21 cellular contexts compared by ENCODE assay signal in the genomic region with DNA sequence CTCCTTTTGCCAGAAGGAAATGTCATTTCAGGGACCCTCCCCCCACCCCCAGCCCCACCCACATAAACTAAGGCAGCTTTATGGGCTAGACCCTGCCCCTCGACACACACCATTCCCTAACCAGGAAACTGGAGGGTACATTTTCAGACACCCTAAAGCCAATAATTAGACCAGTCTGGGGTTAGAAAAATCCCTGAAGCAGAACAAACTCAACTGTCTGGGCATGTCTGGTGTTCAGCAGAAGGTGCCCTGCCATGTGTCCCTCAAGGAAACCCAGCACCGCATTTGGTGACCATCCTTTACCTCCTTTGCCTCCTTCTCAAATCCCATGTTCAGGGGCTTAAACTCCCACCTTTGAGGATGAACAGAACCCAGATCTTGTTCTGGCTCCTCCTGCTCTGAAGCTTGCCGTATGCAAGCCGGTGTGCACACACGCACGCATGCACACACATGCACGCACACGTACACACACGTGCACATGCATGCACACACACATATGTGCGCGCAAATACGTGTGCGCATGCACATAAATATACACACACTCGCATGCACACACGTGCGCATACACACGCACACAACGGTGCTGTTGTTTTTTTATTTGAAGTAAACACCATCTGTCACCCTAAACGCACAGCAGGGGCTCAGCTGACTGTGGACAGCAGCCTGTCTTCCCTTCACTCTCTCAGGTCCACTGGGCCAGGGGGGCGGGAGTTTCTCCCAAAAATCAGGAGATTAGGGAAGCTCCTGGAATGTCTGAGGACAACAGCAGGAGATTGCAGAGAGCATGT.
A peak's percentile ranks its signal among the peaks of the same experiment; 100 is the strongest.
DNase-seq lines count a peak whose midpoint lies in the region; ATAC-seq, FAIRE-seq and TF ChIP-seq lines count a peak whose summit lies in the region.
"Had no signal": no experiment of that assay in that cellular context is flagged by ENCODE, and none has a peak within 500 bp of the region (broad histone marks: within the 10 kb centered on the region; RNA-seq: fewer than 3 reads in every experiment).

No MANE protein-coding gene starts in this region.

- no peaks in the 10 kb centered on the region for H4K20me1 ChIP-seq in HepG2 (ENCODE audit: insufficient read depth, low read length)

- H3K79me2 ChIP-seq in HepG2 (ENCODE audit: insufficient read depth, low read length), result no peaks in the 10 kb centered on the region

- H3K4me1 ChIP-seq in HEK293 (ENCODE audit: control insufficient read depth, insufficient read depth, low read length), result peaks cover 2% of the 10 kb centered on the region; the same call in 1 of the 2 replicates
- no peaks in the 10 kb centered on the region for H3K4me1 ChIP-seq in HepG2 (ENCODE audit: insufficient read depth, low read length)
- H3K4me1 ChIP-seq: pancreas had no signal

- H3K36me3 ChIP-seq in HEK293 (ENCODE audit: control insufficient read depth in 2 of 2, insufficient read depth in 1 of 2, low read length in 2 of 2) (no peaks in the 10 kb centered on the region), HepG2 (replicated peaks in 1 of 2; ENCODE audit: control insufficient read depth in 1 of 2, insufficient read depth in 2 of 2, low read length in 2 of 2) (no peaks in the 10 kb centered on the region)
- H3K36me3 ChIP-seq: ascending aorta; BLaER1 treated with 17β-estradiol and CSF1 and Interleukin-3, amounts not matched to agents 10 nM and 100 nM; esophagus muscularis mucosa; gastrocnemius medialis; pancreas; vagina had no signal

- BruUV-seq in HepG2 (replicated peaks; lab: Mats Ljungman, UMichigan), result no TSS peak

- intact Hi-C loops in HepG2 (cut with micrococcal nuclease; ENCODE audit: unreplicated experiment), result no loop called here

- 56% methylated on average over 20 of the region's 20 CpGs for WGBS in HepG2 (ENCODE audit: low lambda C conversion rate)

- ATAC-seq in HepG2, result no peak
- no peak for ATAC-seq in omental fat pad (ENCODE audit: low FRiP score)
- ATAC-seq: gastrocnemius medialis, sciatic nerve had no signal

- no peak for FAIRE-seq in HepG2 (lab: Jason Lieb, UNC)
- FAIRE-seq: keratinocyte, pancreas had no signal

- no peak for TF ChIP-seq CTCF in HEK293 (tag by site-specific recombination; IDR thresholded peaks at IDR 0.05)
- no peak for TF ChIP-seq CTCF in HepG2 (CRISPR knock-in tag; IDR thresholded peaks at IDR 0.05)
- TF ChIP-seq CTCF in omental fat pad (IDR thresholded peaks at IDR 0.05), result no peak

- no peak overlapping the region for H3K4me2 ChIP-seq in HepG2 (ENCODE audit: low read depth, low read length)

- TF ChIP-seq EP300 in HepG2 (IDR thresholded peaks at IDR 0.05; ENCODE audit: low read depth in 2 of 2, low read length in 2 of 2) (no peak), HepG2 (CRISPR knock-in tag; IDR thresholded peaks at IDR 0.05; ENCODE audit: borderline replicate concordance) (no peak)

- TF ChIP-seq RAD21 in HepG2 (CRISPR knock-in tag; IDR thresholded peaks at IDR 0.05), result no peak

- H3K27ac ChIP-seq in HEK293 (ENCODE audit: extremely low read depth, low read depth, low read length), result no peak overlapping the region
- H3K27ac ChIP-seq in angular gyrus (ENCODE audit: low read depth, low read length), result peak overlapping the region; percentile 15
- no peak overlapping the region for H3K27ac ChIP-seq in HepG2 (ENCODE audit: extremely low read length, insufficient read depth, low read length)
- H3K27ac ChIP-seq: BLaER1 treated with 17β-estradiol and CSF1 and Interleukin-3, amounts not matched to agents 10 nM and 100 nM; gastrocnemius medialis; pancreas; vagina had no signal

- DNase-seq in D341Med (ENCODE audit: low spot score) (peak; percentile 85), HepG2 (ENCODE audit: low spot score) (no peak), ureter (ENCODE audit: low spot score) (no peak), omental fat pad (ENCODE audit: low spot score) (no peak), mesenteric fat pad (ENCODE audit: low spot score) (no peak)
- DNase-seq in activated effector memory CD4-positive, alpha-beta T cell treated with anti-CD3 and anti-CD28 coated beads, Interleukin-2, amount 50 U/mL, for 16 hours, result no peak
- DNase-seq: effector memory CD4-positive, alpha-beta T cell; gastrocnemius medialis; NCI-H774; OCI-M1; SHP77; stimulated activated CD4-positive, alpha-beta T cell treated with anti-CD3 and anti-CD28 coated beads, Interleukin-15, amount 100 ng/mL, for 24 hours had no signal

- H3K9ac ChIP-seq in HepG2 (ENCODE audit: insufficient read depth, low read depth, low read length), result no peak overlapping the region
- H3K9ac ChIP-seq: BLaER1 treated with 17β-estradiol and CSF1 and Interleukin-3, amounts not matched to agents 10 nM and 100 nM had no signal

- no peak for TF ChIP-seq POLR2A in HepG2 (IDR thresholded peaks at IDR 0.05; ENCODE audit: insufficient read depth in 1 of 2, low read depth in 2 of 2, low read length in 2 of 2)

- CTCF ChIA-PET in HEK293 (lab: Yijun Ruan, JAX), result interaction anchor here (1.1 kb wide), 1 partner anchor 13 kb away, joined by 4 read pairs; no protein-coding TSS in a partner anchor
- CTCF ChIA-PET in HepG2 (lab: Yijun Ruan, JAX; ENCODE audit: low intra/inter-chr PET ratio, low total read pairs), result no interaction called here

- H3K27me3 ChIP-seq in HepG2 (ENCODE audit: control insufficient read depth in 1 of 2, insufficient read depth in 2 of 2, low read length in 2 of 2), result peaks cover 12 to 90% of the 10 kb centered on the region in 2 experiments; a peak in 4 of 5 replicates
- H3K27me3 ChIP-seq: ascending aorta, esophagus muscularis mucosa, gastrocnemius medialis, pancreas, vagina had no signal

- in situ Hi-C loops in HepG2 (cut with HindIII; ENCODE audit: extremely low pct_ligation_motif_present, low pct_unique_long_range_greater_than_20kb), result no loop called here

- H3K9me3 ChIP-seq in HEK293 (ENCODE audit: control insufficient read depth, insufficient read depth, low read depth, low read length) (no peaks in the 10 kb centered on the region), HepG2 (ENCODE audit: low read length) (no peaks in the 10 kb centered on the region)
- H3K9me3 ChIP-seq: ascending aorta; BLaER1 treated with 17β-estradiol and CSF1 and Interleukin-3, amounts not matched to agents 10 nM and 100 nM; esophagus muscularis mucosa; gastrocnemius medialis; pancreas; vagina had no signal

- H2AFZ ChIP-seq in HepG2 (ENCODE audit: low read length), result no peak overlapping the region

- H3K4me3 ChIP-seq in HEK293 (ENCODE audit: low read depth, low read length) (no peak overlapping the region), HepG2 (replicated peaks in 1 of 3; ENCODE audit: insufficient read depth in 1 of 3, low read depth in 2 of 3, low read length in 3 of 3) (no peak overlapping the region)
- H3K4me3 ChIP-seq: BLaER1 treated with 17β-estradiol and CSF1 and Interleukin-3, amounts not matched to agents 10 nM and 100 nM; gastrocnemius medialis; pancreas; vagina had no signal

- POLR2A ChIA-PET in HEK293 (lab: Yijun Ruan, JAX) (interaction anchor here (1.8 kb wide), 1 partner anchor 157 kb away, joined by 6 read pairs; the partner anchor contains the start of gene TNRC6C), HepG2 (lab: Yijun Ruan, JAX) (no interaction called here)

TF ChIP-seq in HEK293, 187 proteins besides CTCF, POLR2A, EP300 and RAD21:
- no peak for TF ChIP-seq ZNF510 (tag by site-specific recombination; IDR thresholded peaks at IDR 0.05; ENCODE audit: insufficient replicate concordance)
- TF ChIP-seq, protein P1, sequence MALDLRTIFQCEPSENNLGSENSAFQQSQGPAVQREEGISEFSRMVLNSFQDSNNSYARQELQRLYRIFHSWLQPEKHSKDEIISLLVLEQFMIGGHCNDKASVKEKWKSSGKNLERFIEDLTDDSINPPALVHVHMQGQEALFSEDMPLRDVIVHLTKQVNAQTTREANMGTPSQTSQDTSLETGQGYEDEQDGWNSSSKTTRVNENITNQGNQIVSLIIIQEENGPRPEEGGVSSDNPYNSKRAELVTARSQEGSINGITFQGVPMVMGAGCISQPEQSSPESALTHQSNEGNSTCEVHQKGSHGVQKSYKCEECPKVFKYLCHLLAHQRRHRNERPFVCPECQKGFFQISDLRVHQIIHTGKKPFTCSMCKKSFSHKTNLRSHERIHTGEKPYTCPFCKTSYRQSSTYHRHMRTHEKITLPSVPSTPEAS (tag by site-specific recombination; IDR thresholded peaks at IDR 0.05), result peak; percentile 72
- TF ChIP-seq, protein P2, sequence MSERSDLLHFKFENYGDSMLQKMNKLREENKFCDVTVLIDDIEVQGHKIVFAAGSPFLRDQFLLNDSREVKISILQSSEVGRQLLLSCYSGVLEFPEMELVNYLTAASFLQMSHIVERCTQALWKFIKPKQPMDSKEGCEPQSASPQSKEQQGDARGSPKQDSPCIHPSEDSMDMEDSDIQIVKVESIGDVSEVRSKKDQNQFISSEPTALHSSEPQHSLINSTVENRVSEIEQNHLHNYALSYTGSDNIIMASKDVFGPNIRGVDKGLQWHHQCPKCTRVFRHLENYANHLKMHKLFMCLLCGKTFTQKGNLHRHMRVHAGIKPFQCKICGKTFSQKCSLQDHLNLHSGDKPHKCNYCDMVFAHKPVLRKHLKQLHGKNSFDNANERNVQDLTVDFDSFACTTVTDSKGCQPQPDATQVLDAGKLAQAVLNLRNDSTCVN (tag by site-specific recombination; optimal IDR thresholded peaks at IDR 0.05), result no peak
TF ChIP-seq in HEK293: peak in this region for 1.

TF ChIP-seq in HepG2, 621 proteins besides CTCF, POLR2A, EP300 and RAD21:
- TF ChIP-seq, protein P3, sequence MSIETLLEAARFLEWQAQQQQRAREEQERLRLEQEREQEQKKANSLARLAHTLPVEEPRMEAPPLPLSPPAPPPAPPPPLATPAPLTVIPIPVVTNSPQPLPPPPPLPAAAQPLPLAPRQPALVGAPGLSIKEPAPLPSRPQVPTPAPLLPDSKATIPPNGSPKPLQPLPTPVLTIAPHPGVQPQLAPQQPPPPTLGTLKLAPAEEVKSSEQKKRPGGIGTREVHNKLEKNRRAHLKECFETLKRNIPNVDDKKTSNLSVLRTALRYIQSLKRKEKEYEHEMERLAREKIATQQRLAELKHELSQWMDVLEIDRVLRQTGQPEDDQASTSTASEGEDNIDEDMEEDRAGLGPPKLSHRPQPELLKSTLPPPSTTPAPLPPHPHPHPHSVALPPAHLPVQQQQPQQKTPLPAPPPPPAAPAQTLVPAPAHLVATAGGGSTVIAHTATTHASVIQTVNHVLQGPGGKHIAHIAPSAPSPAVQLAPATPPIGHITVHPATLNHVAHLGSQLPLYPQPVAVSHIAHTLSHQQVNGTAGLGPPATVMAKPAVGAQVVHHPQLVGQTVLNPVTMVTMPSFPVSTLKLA (IDR thresholded peaks at IDR 0.05), result peak; percentile 90
- no peak for TF ChIP-seq ZFP36L2 (CRISPR knock-in tag; IDR thresholded peaks at IDR 0.05)
